ENCODE assay signal across 8 cellular contexts in the genomic region with DNA sequence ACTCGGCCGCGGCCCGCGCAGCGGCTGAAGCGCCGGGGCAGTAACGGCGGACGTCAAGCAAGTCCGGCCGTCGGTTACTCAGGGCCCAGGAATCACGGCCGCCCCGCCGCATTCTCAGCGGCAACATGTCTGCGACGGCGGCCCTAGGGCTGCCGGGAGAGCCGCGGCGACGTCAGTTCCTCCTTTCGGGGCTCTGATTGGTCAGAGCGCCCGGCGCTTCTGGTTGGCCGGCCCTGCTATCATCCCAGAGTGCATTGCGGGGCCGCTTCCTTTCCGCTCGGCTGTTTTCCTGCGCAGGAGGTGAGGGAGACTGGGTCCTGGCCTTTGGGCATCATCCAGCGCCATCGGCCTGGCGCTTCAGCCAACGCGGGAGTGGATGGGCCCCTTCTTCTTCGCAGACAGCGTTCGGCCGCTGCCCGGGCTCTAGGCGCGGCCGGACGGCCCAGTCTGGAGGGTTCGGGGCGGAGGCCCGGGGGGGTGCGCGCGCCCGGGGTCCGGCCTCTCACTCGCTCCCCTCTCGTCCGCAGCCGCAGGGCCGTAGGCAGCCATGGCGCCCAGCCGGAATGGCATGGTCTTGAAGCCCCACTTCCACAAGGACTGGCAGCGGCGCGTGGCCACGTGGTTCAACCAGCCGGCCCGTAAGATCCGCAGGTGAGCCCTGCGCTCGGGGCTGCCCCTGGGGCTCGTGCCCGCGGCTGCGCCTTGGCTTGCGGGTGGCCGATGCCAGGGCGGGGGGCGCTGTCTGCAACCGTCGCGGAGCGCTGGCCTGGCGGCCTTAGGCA. TPM values are rescaled to one million over a fixed set of nuclear protein-coding genes. Genes with fewer than 3 reads are reported as not detected.
DNase-seq lines count a peak whose midpoint lies in the region; ATAC-seq, FAIRE-seq and TF ChIP-seq lines count a peak whose summit lies in the region.

RPL13 (plus strand) TSS at position 270 of the 782 bp plus-strand sequence; CDS start at position 548, 278 bp downstream.

- intact Hi-C loops in ascending aorta (cut with DNase I) (loop anchor here (1.0 to 2.0 kb wide), 3 partner anchors 70 to 319 kb away; partner anchors contain the start of genes ANKRD11, CHMP1A and SPATA33), right cardiac atrium (cut with DNase I) (no loop called here)

- H3K4me1 ChIP-seq in ascending aorta (peaks cover 17% of the 10 kb centered on the region in 2 donors), right cardiac atrium (ENCODE audit: control insufficient read depth, insufficient read depth, low read length) (peaks cover 4% of the 10 kb centered on the region)

- DNase-seq in NCI-H2029 (lab: John Stamatoyannopoulos, UW) (peak; percentile 77), ascending aorta (ENCODE audit: low spot score in 2 of 2) (peak; percentile 82 to 98), right cardiac atrium (peak; percentile 96 to 98 (median 97)), pulmonary artery endothelial cell (ENCODE audit: low read depth, low spot score) (peak; percentile 80), urothelium cell line (ENCODE audit: low spot score) (peak; percentile 98)
- peak; percentile 92 for DNase-seq in T-helper 2 cell treated with Interferon-gamma antibody and Interleukin-4, amounts not matched to agents 5 μg/mL and 100 μg/mL, for 36 hours (ENCODE audit: low spot score)

- no peak for TF ChIP-seq CTCF in ascending aorta (IDR thresholded peaks at IDR 0.05)

- peak within 1 kb of the TSS; percentile 92 for H3K4me3 Mint-ChIP-seq in T-helper 2 cell treated with Interferon-gamma antibody and Interleukin-4, amounts not matched to agents 5 μg/mL and 100 μg/mL, for 36 hours

- peak within 1 kb of the TSS; percentile 96 for H3K27ac Mint-ChIP-seq in T-helper 2 cell treated with Interferon-gamma antibody and Interleukin-4, amounts not matched to agents 5 μg/mL and 100 μg/mL, for 36 hours

- peaks cover 46% of the 10 kb centered on the region for H3K36me3 Mint-ChIP-seq in T-helper 2 cell treated with Interferon-gamma antibody and Interleukin-4, amounts not matched to agents 5 μg/mL and 100 μg/mL, for 36 hours (ENCODE audit: low read depth)

- no peak for FAIRE-seq in urothelium cell line (lab: Jason Lieb, UNC)

- H3K27me3 Mint-ChIP-seq in T-helper 2 cell treated with Interferon-gamma antibody and Interleukin-4, amounts not matched to agents 5 μg/mL and 100 μg/mL, for 36 hours (ENCODE audit: low read depth) = no peaks in the 10 kb centered on the region

- H3K4me1 Mint-ChIP-seq in T-helper 2 cell treated with Interferon-gamma antibody and Interleukin-4, amounts not matched to agents 5 μg/mL and 100 μg/mL, for 36 hours (ENCODE audit: low read depth) = peaks cover 31% of the 10 kb centered on the region

- H3K4me3 ChIP-seq in ascending aorta = peak within 1 kb of the TSS; percentile 66 to 74
- peak within 1 kb of the TSS; percentile 96 for H3K4me3 ChIP-seq in right cardiac atrium (ENCODE audit: low read length)

- H3K9me3 Mint-ChIP-seq in T-helper 2 cell treated with Interferon-gamma antibody and Interleukin-4, amounts not matched to agents 5 μg/mL and 100 μg/mL, for 36 hours = no peaks in the 10 kb centered on the region

- no peaks in the 10 kb centered on the region for H3K27me3 ChIP-seq in ascending aorta
- H3K27me3 ChIP-seq in right cardiac atrium (ENCODE audit: control insufficient read depth, insufficient read depth) = no peaks in the 10 kb centered on the region

- peak within 1 kb of the TSS; percentile 95 to 96 for H3K27ac ChIP-seq in ascending aorta
- H3K27ac ChIP-seq in right cardiac atrium (ENCODE audit: low read length) = peak within 1 kb of the TSS; percentile 100

- H3K36me3 ChIP-seq in ascending aorta = peaks cover 43 to 44% of the 10 kb centered on the region in 2 donors

- ATAC-seq in GM18498 (IDR thresholded peaks at IDR 0.05; ENCODE audit: unreplicated experiment) = peak; percentile 89
- peak; percentile 79 for ATAC-seq in HG02943 (IDR thresholded peaks at IDR 0.05; ENCODE audit: low read depth, unreplicated experiment)
- peak; percentile 94 to 95 for ATAC-seq in right cardiac atrium

- H3K9me3 ChIP-seq in ascending aorta (no peaks in the 10 kb centered on the region), right cardiac atrium (ENCODE audit: control insufficient read depth, low read length) (no peaks in the 10 kb centered on the region)

- WGBS in right cardiac atrium = under 1% methylated on average over 88 of the region's 88 CpGs

RNA-seq across cellular contexts. Expression of gene RPL13, which starts in this region (rescaled TPM):
- total RNA-seq in ascending aorta (8,360 TPM), right cardiac atrium (1,000 to 10,000 TPM; 1,148 to 1,505 (median 1,262) TPM), pulmonary artery endothelial cell (2,574 and 3,609 TPM in 2 replicates)
- 3,185 TPM for polyA plus RNA-seq in right cardiac atrium

Comparison
In these comparisons a context has a peak if more than half of its experiments do, and no peak if none do; other contexts are left out.
1. Peak in every context shown above with its lines: DNase-seq, ATAC-seq, H3K4me3 ChIP-seq and H3K27ac ChIP-seq.